In the genomic region with DNA sequence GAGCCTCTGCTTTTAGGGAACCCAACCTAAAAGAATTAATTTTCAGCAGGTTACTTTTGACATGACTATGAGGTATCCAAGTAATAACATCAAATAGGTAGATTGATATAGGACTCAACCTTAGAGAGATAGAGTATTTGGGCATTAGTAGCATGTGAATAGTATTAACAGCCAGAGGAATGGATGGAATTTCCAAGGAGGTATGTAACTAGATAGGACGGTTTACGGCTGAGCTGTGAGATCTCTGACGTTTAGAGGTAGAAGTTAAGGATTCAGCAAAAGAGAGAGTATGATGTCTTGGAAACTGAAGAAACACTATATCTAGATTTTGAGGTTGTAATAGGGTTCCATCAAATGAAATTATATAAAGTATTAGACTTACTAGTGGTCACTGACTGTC, we compare ENCODE assay signal across 21 cellular contexts.
"Had no signal": no experiment of that assay in that cellular context is flagged by ENCODE, and none has a peak within 500 bp of the region (broad histone marks: within the 10 kb centered on the region; RNA-seq: fewer than 3 reads in every experiment).

No MANE protein-coding gene starts in this region.

- DNase-seq: activated CD4-positive, alpha-beta memory T cell treated with anti-CD3 and anti-CD28 coated beads for 36 hours; activated CD4-positive, alpha-beta T cell treated with anti-CD3 and anti-CD28 coated beads, Interleukin-2, amount 10 ng/mL, durations not matched to agents 7 days and 5 days; activated CD4-positive, CD25-positive, alpha-beta regulatory T cell; activated CD8-positive, alpha-beta memory T cell treated with anti-CD3 and anti-CD28 coated beads for 24 hours; activated effector memory CD4-positive, alpha-beta T cell treated with anti-CD3 and anti-CD28 coated beads, Interleukin-2, amount 50 U/mL, for 16 hours; activated naive CD4-positive, alpha-beta T cell treated with Interleukin-2 at 50 U/mL for 16 hours; activated naive CD8-positive, alpha-beta T cell treated with anti-CD3 and anti-CD28 coated beads, Interleukin-2, amount 50 U/mL, for 24 hours; activated T-cell treated with anti-CD3 and anti-CD28 coated beads, Interleukin-2, amount 50 U/mL, for 4 hours; MM.1S; NCI-H1105 treated with DMSO at 0.1 percent for 48 hours; NCI-H1436 treated with DMSO at 0.1 percent for 48 hours; NCI-H187; NCI-H2081; NCI-H524; PC-3; SHP77; T-cell; T-helper 2 cell; T1000 had no signal

- H3K36me3 ChIP-seq: SJSA1 had no signal

- H3K27me3 ChIP-seq: SJSA1 had no signal

- H3K4me3 ChIP-seq: SJSA1 had no signal

- ATAC-seq: activated naive CD4-positive, alpha-beta T cell treated with anti-CD3 and anti-CD28 coated beads, Interleukin-2, amount 50 U/mL, for 72 hours; activated naive CD8-positive, alpha-beta T cell treated with anti-CD3 and anti-CD28 coated beads, Interleukin-2, amount 50 U/mL, for 24 hours; activated T-cell treated with anti-CD3 and anti-CD28 coated beads, Interleukin-2, amount 50 U/mL, for 4 hours; PC-3; T-cell had no signal

- H3K9me3 ChIP-seq: SJSA1 had no signal

- H3K27ac ChIP-seq: SJSA1 had no signal
